2 cellular contexts compared by ENCODE assay signal in the genomic region with DNA sequence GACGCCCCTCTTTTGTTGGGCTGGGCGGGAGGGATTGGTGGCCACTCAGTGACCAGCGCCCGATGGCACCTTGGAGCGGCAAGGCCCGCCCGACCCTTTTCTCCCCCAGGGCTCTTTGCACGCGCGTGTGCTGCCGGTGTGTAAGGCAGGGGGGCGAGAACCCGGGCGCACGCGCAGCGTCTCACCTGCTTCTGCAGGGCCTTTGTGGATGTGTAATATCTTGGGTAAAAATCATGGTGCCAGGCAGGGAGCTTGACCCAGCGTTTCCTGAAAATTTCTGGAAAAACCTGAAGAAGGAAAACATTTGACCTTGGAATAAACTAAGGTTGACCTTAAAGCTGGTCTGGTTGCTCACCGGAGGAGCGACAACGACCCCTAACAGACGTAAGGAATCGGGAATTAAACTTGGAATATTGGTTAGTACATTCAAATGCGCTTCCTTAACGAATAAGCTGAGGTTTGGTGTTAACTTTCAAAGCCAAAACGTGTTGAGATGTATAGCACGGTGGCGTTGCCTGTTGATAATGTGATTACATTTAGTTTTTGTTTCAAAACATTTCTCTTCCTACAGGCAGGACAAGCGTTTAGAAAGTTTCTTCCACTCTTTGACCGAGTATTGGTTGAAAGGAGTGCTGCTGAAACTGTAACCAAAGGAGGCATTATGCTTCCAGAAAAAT.
TF ChIP-seq lines count a peak whose summit lies in the region.

No MANE protein-coding gene starts in this region.

TF ChIP-seq in A549, 52 proteins besides CTCF, POLR2A, EP300 and RAD21 (continued from another document):
- TF ChIP-seq SMC3 (IDR thresholded peaks at IDR 0.05) = no peak
- TF ChIP-seq, protein P1, sequence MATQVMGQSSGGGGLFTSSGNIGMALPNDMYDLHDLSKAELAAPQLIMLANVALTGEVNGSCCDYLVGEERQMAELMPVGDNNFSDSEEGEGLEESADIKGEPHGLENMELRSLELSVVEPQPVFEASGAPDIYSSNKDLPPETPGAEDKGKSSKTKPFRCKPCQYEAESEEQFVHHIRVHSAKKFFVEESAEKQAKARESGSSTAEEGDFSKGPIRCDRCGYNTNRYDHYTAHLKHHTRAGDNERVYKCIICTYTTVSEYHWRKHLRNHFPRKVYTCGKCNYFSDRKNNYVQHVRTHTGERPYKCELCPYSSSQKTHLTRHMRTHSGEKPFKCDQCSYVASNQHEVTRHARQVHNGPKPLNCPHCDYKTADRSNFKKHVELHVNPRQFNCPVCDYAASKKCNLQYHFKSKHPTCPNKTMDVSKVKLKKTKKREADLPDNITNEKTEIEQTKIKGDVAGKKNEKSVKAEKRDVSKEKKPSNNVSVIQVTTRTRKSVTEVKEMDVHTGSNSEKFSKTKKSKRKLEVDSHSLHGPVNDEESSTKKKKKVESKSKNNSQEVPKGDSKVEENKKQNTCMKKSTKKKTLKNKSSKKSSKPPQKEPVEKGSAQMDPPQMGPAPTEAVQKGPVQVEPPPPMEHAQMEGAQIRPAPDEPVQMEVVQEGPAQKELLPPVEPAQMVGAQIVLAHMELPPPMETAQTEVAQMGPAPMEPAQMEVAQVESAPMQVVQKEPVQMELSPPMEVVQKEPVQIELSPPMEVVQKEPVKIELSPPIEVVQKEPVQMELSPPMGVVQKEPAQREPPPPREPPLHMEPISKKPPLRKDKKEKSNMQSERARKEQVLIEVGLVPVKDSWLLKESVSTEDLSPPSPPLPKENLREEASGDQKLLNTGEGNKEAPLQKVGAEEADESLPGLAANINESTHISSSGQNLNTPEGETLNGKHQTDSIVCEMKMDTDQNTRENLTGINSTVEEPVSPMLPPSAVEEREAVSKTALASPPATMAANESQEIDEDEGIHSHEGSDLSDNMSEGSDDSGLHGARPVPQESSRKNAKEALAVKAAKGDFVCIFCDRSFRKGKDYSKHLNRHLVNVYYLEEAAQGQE (IDR thresholded peaks at IDR 0.05) = no peak

TF ChIP-seq in WTC11, 78 proteins besides CTCF, POLR2A, EP300 and RAD21 (continued from another document):
- TF ChIP-seq, protein P2, sequence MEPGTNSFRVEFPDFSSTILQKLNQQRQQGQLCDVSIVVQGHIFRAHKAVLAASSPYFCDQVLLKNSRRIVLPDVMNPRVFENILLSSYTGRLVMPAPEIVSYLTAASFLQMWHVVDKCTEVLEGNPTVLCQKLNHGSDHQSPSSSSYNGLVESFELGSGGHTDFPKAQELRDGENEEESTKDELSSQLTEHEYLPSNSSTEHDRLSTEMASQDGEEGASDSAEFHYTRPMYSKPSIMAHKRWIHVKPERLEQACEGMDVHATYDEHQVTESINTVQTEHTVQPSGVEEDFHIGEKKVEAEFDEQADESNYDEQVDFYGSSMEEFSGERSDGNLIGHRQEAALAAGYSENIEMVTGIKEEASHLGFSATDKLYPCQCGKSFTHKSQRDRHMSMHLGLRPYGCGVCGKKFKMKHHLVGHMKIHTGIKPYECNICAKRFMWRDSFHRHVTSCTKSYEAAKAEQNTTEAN (CRISPR knock-in tag; IDR thresholded peaks at IDR 0.05) = peak; percentile 96; the same call in 1 of the 2 replicates
- TF ChIP-seq, protein P3, sequence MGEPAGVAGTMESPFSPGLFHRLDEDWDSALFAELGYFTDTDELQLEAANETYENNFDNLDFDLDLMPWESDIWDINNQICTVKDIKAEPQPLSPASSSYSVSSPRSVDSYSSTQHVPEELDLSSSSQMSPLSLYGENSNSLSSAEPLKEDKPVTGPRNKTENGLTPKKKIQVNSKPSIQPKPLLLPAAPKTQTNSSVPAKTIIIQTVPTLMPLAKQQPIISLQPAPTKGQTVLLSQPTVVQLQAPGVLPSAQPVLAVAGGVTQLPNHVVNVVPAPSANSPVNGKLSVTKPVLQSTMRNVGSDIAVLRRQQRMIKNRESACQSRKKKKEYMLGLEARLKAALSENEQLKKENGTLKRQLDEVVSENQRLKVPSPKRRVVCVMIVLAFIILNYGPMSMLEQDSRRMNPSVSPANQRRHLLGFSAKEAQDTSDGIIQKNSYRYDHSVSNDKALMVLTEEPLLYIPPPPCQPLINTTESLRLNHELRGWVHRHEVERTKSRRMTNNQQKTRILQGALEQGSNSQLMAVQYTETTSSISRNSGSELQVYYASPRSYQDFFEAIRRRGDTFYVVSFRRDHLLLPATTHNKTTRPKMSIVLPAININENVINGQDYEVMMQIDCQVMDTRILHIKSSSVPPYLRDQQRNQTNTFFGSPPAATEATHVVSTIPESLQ (CRISPR knock-in tag; IDR thresholded peaks at IDR 0.05) = no peak
- TF ChIP-seq GABPB1 (CRISPR knock-in tag; IDR thresholded peaks at IDR 0.05) (no peak), NR1H2 (CRISPR knock-in tag; IDR thresholded peaks at IDR 0.05) (peak; percentile 37; the same call in 1 of the 2 replicates)
TF ChIP-seq in WTC11: peak in this region for 2.
